8 cellular contexts compared by ENCODE assay signal in the genomic region with DNA sequence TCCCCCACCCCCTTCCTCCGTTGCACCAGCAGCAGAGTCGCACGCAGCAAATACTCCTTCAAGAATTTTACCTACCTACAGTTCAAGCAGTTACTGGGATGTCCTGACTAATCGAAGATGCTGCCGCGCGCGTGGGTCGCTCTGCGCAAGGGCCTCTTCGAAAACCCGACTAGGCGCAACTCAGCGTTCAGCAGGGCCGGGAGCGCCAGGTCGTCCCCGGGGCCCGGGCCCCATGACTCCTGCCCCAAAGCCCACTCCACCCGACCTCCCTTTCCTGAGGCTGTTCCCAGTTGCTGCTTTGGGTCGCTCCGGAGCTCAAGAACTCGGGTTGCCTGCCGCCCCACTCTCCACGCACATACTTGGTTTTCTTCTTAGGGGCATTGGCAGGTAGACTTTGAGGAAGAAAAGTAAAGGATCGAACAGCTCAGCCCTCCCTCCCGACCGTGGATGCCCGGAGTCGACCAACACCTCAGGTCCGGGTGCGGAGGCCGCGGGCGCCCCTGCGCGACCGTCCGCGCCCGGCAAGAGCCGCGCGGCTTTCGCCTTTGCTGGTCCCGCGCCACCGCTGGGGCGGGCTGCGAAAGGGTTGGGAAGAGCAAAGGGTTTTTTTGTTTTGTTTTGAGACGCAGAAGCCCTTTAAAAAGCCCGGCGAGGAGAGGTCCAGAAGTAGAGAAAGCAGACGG. TPM values are rescaled to one million over a fixed set of nuclear protein-coding genes. Genes with fewer than 3 reads are reported as not detected.
DNase-seq lines count a peak whose midpoint lies in the region; ATAC-seq and TF ChIP-seq lines count a peak whose summit lies in the region.

No MANE protein-coding gene starts in this region.

- H3K4me3 ChIP-seq in right atrium auricular region: peak overlapping the region; percentile 61 to 64
- peak overlapping the region; percentile 78 for H3K4me3 ChIP-seq in skeletal muscle satellite cell (ENCODE audit: low read length)

- CTCF ChIA-PET in activated CD8-positive, alpha-beta memory T cell treated with anti-CD3 and anti-CD28 coated beads, Interleukin-2, amount 10 ng/mL, durations not matched to agents 7 days and 5 days (lab: Charles Lee): interaction anchor here (0.6 kb wide), 1 partner anchor 828 kb away, joined by 3 read pairs; no protein-coding TSS in a partner anchor
- CTCF ChIA-PET in activated CD4-positive, alpha-beta memory T cell treated with anti-CD3 and anti-CD28 coated beads, Interleukin-2, amount 10 ng/mL, durations not matched to agents 7 days and 5 days (lab: Charles Lee): no interaction called here

- peak in 1 of 2 donors; percentile 26 for TF ChIP-seq CTCF in right atrium auricular region (IDR thresholded peaks at IDR 0.05)

- no peak for DNase-seq in activated CD8-positive, alpha-beta memory T cell treated with anti-CD3 and anti-CD28 coated beads, Interleukin-2, amount 10 ng/mL, durations not matched to agents 7 days and 5 days
- DNase-seq in activated CD8-positive, alpha-beta memory T cell treated with anti-CD3 and anti-CD28 coated beads, Interleukin-2, amount 50 U/mL, for 4 hours: no peak
- DNase-seq in activated CD4-positive, alpha-beta memory T cell treated with anti-CD3 and anti-CD28 coated beads, Interleukin-2, amount 10 ng/mL, durations not matched to agents 7 days and 5 days: peak; percentile 19
- DNase-seq in right atrium auricular region (ENCODE audit: low spot score) (no peak), NCI-H1092 treated with DMSO at 0.1 percent for 48 hours (lab: John Stamatoyannopoulos, UW) (no peak), NCI-H1436 (lab: John Stamatoyannopoulos, UW) (no peak)

- POLR2A ChIA-PET in activated CD4-positive, alpha-beta memory T cell treated with anti-CD3 and anti-CD28 coated beads, Interleukin-2, amount 10 ng/mL, durations not matched to agents 7 days and 5 days (lab: Charles Lee): no interaction called here

- peak overlapping the region; percentile 82 for H3K9ac ChIP-seq in skeletal muscle satellite cell (ENCODE audit: low read depth, low read length)

- H3K4me1 Mint-ChIP-seq in activated CD8-positive, alpha-beta memory T cell treated with anti-CD3 and anti-CD28 coated beads, Interleukin-2, amount 10 ng/mL, durations not matched to agents 7 days and 5 days: peaks cover 27% of the 10 kb centered on the region
- H3K4me1 Mint-ChIP-seq in activated CD4-positive, alpha-beta memory T cell treated with anti-CD3 and anti-CD28 coated beads, Interleukin-2, amount 10 ng/mL, durations not matched to agents 7 days and 5 days: peaks cover 35% of the 10 kb centered on the region

- H3K9me3 ChIP-seq in right atrium auricular region (no peaks in the 10 kb centered on the region), skeletal muscle satellite cell (replicated peaks; ENCODE audit: low read length) (no peaks in the 10 kb centered on the region)

- peak overlapping the region; percentile 63 for H3K4me3 Mint-ChIP-seq in activated CD8-positive, alpha-beta memory T cell treated with anti-CD3 and anti-CD28 coated beads, Interleukin-2, amount 10 ng/mL, durations not matched to agents 7 days and 5 days
- H3K4me3 Mint-ChIP-seq in activated CD4-positive, alpha-beta memory T cell treated with anti-CD3 and anti-CD28 coated beads, Interleukin-2, amount 10 ng/mL, durations not matched to agents 7 days and 5 days: peak overlapping the region; percentile 70

- H3K4me1 ChIP-seq in right atrium auricular region (peaks cover 0 to 44% of the 10 kb centered on the region in 2 donors), skeletal muscle satellite cell (ENCODE audit: control insufficient read depth, insufficient read depth, low read length) (peaks cover 45% of the 10 kb centered on the region)

- H3K9me3 Mint-ChIP-seq in activated CD8-positive, alpha-beta memory T cell treated with anti-CD3 and anti-CD28 coated beads, Interleukin-2, amount 10 ng/mL, durations not matched to agents 7 days and 5 days (ENCODE audit: low read depth): no peaks in the 10 kb centered on the region
- H3K9me3 Mint-ChIP-seq in activated CD4-positive, alpha-beta memory T cell treated with anti-CD3 and anti-CD28 coated beads, Interleukin-2, amount 10 ng/mL, durations not matched to agents 7 days and 5 days: no peaks in the 10 kb centered on the region

- H3K27me3 Mint-ChIP-seq in activated CD8-positive, alpha-beta memory T cell treated with anti-CD3 and anti-CD28 coated beads, Interleukin-2, amount 10 ng/mL, durations not matched to agents 7 days and 5 days: peaks cover 75% of the 10 kb centered on the region
- peaks cover 68% of the 10 kb centered on the region for H3K27me3 Mint-ChIP-seq in activated CD4-positive, alpha-beta memory T cell treated with anti-CD3 and anti-CD28 coated beads, Interleukin-2, amount 10 ng/mL, durations not matched to agents 7 days and 5 days

- H3K27me3 ChIP-seq in right atrium auricular region (no peaks in the 10 kb centered on the region), skeletal muscle satellite cell (ENCODE audit: control insufficient read depth, insufficient read depth, low read length) (peaks cover 34% of the 10 kb centered on the region)

- H3K36me3 ChIP-seq in right atrium auricular region (peaks cover 5% of the 10 kb centered on the region), skeletal muscle satellite cell (ENCODE audit: insufficient read depth, low read length) (no peaks in the 10 kb centered on the region)

- H3K27ac Mint-ChIP-seq in activated CD8-positive, alpha-beta memory T cell treated with anti-CD3 and anti-CD28 coated beads, Interleukin-2, amount 10 ng/mL, durations not matched to agents 7 days and 5 days: no peak overlapping the region
- H3K27ac Mint-ChIP-seq in activated CD4-positive, alpha-beta memory T cell treated with anti-CD3 and anti-CD28 coated beads, Interleukin-2, amount 10 ng/mL, durations not matched to agents 7 days and 5 days: no peak overlapping the region

- peak overlapping the region; percentile 99 for H3K4me2 ChIP-seq in skeletal muscle satellite cell (ENCODE audit: low read length)

- H3K27ac ChIP-seq in right atrium auricular region: peak overlapping the region; percentile 92 to 93

- no peaks in the 10 kb centered on the region for H3K36me3 Mint-ChIP-seq in activated CD8-positive, alpha-beta memory T cell treated with anti-CD3 and anti-CD28 coated beads, Interleukin-2, amount 10 ng/mL, durations not matched to agents 7 days and 5 days
- no peaks in the 10 kb centered on the region for H3K36me3 Mint-ChIP-seq in activated CD4-positive, alpha-beta memory T cell treated with anti-CD3 and anti-CD28 coated beads, Interleukin-2, amount 10 ng/mL, durations not matched to agents 7 days and 5 days (ENCODE audit: low read depth)

- no peak for ATAC-seq in activated CD8-positive, alpha-beta memory T cell treated with anti-CD3 and anti-CD28 coated beads, Interleukin-2, amount 10 ng/mL, durations not matched to agents 7 days and 5 days
- ATAC-seq in HG02571 (IDR thresholded peaks at IDR 0.05; ENCODE audit: unreplicated experiment): no peak

RNA-seq across cellular contexts. Expression of a gene that starts 1.9 kb away (rescaled TPM):
- total RNA-seq in activated CD8-positive, alpha-beta memory T cell treated with anti-CD3 and anti-CD28 coated beads, Interleukin-2, amount 10 ng/mL, durations not matched to agents 7 days and 5 days: under 1 TPM; 0.29 to 0.47 TPM
- total RNA-seq in activated CD4-positive, alpha-beta memory T cell treated with anti-CD3 and anti-CD28 coated beads, Interleukin-2, amount 10 ng/mL, durations not matched to agents 7 days and 5 days: under 1 TPM; 0.58 to 0.83 TPM
- 10 to 100 TPM in 1 of 2 donors, 1 to 10 TPM in 1; 7.8 to 17.9 TPM for total RNA-seq in right atrium auricular region
- 0.87 TPM in 1 of 2 replicates, not detected in the other for total RNA-seq in skeletal muscle satellite cell (2012; rRNA removed)

Comparison
In these comparisons a context has a peak if more than half of its experiments do, and no peak if none do; other contexts are left out.
1. RNA of a gene that starts 1.9 kb away (total RNA-seq): 7.8 to 17.9 TPM in right atrium auricular region; 0.58 to 0.83 TPM in activated CD4-positive, alpha-beta memory T cell treated with anti-CD3 and anti-CD28 coated beads, Interleukin-2, amount 10 ng/mL, durations not matched to agents 7 days and 5 days and 0.29 to 0.47 TPM in activated CD8-positive, alpha-beta memory T cell treated with anti-CD3 and anti-CD28 coated beads, Interleukin-2, amount 10 ng/mL, durations not matched to agents 7 days and 5 days; every median in the first group is over 4 times any median in the second.